Comparison of ENCODE assay signal across 8 cellular contexts in genomic region chr3:11060500-11061251, GRCh38.
DNase-seq lines count a peak whose midpoint lies in the region; ATAC-seq, FAIRE-seq and TF ChIP-seq lines count a peak whose summit lies in the region.

No MANE protein-coding gene starts in this region.

- no peak for TF ChIP-seq EP300 in K562 (IDR thresholded peaks at IDR 0.05; ENCODE audit: low read length)

- H3K9me3 ChIP-seq in Karpas-422 (ENCODE audit: low read length) (peaks cover 4% of the 10 kb centered on the region; the same call in 1 of the 2 replicates), K562 (replicated peaks; ENCODE audit: control insufficient read depth, insufficient read depth, low read depth, low read length) (peaks cover 6% of the 10 kb centered on the region), iPS-20b (ENCODE audit: insufficient read depth, low read depth, low read length) (no peaks in the 10 kb centered on the region; the same call in none of the 2 replicates), skeletal muscle tissue (ENCODE audit: control insufficient read depth in 3 of 3, low read length in 3 of 3) (no peaks in the 10 kb centered on the region)

- peak; percentile 71 to 87 (median 82) for TF ChIP-seq CTCF in K562 (IDR thresholded peaks at IDR 0.05 in 2 of 3, conservative IDR thresholded peaks at IDR 0.05 in 1 of 3; ENCODE audit: insufficient read depth in 2 of 3, low read depth in 1 of 3, low read length in 3 of 3)

- POLR2A ChIA-PET in K562 (lab: Yijun Ruan, JAX), result interaction anchor here (0.5 to 1.1 kb wide), 3 partner anchors 248 to 417 kb away, joined by 3 to 4 read pairs (median 3); no protein-coding TSS in a partner anchor

- no peaks in the 10 kb centered on the region for H3K4me1 ChIP-seq in Karpas-422 (ENCODE audit: low read length)
- peaks cover 0 to 10% of the 10 kb centered on the region in 2 experiments; a peak in 2 of 5 replicates for H3K4me1 ChIP-seq in K562 (replicated peaks in 1 of 2; ENCODE audit: control insufficient read depth in 2 of 2, insufficient read depth in 2 of 2, low read length in 2 of 2)
- no peaks in the 10 kb centered on the region for H3K4me1 ChIP-seq in iPS-20b (ENCODE audit: insufficient read depth, low read length)
- peaks cover 7 to 9% (median 8%) of the 10 kb centered on the region in 3 donors for H3K4me1 ChIP-seq in skeletal muscle tissue (ENCODE audit: control insufficient read depth in 3 of 3, insufficient read depth in 3 of 3, low read length in 3 of 3)

- peak; percentile 66 to 79 for TF ChIP-seq RAD21 in K562 (CRISPR knock-in tag; conservative IDR thresholded peaks at IDR 0.05 in 1 of 2, IDR thresholded peaks at IDR 0.05 in 1 of 2)

- H2AFZ ChIP-seq in Karpas-422 (ENCODE audit: low read length), result no peak overlapping the region
- H2AFZ ChIP-seq in K562 (ENCODE audit: low read depth, low read length), result 0 out of 2 replicates have a peak overlapping the region, but pooled peaks have one; percentile 22

- WGBS in K562 (ENCODE audit: insufficient coverage, low coverage, missing lambda C conversion rate), result 3% methylated on average over 35 of the region's 35 CpGs

- in situ Hi-C loops in G401 (cut with HindIII; ENCODE audit: low sequenced_read_pairs), result no loop called here
- in situ Hi-C loops in K562 (cut with MboI), result loop anchor here (5.0 to 10.0 kb wide), 2 partner anchors 303 to 594 kb away; no protein-coding TSS in a partner anchor

- H3K9ac ChIP-seq in Karpas-422 (ENCODE audit: low read length) (no peak overlapping the region), K562 (ENCODE audit: insufficient read depth in 1 of 2, low read depth in 2 of 2, low read length in 2 of 2) (peak overlapping the region in 1 of 2 experiments; percentile 61; a peak in 1 of 4 replicates), iPS-20b (ENCODE audit: low read depth, low read length) (no peak overlapping the region), skeletal muscle tissue (ENCODE audit: low read depth in 1 of 3, low read length in 3 of 3) (peak overlapping the region in 1 of 3 donors; percentile 50)

- TF ChIP-seq POLR2A in K562 (conservative IDR thresholded peaks at IDR 0.05), result no peak

- BruUV-seq in K562 (replicated peaks; lab: Mats Ljungman, UMichigan), result no TSS peak

- no peaks in the 10 kb centered on the region for H3K9me2 ChIP-seq in Karpas-422 (replicated peaks; ENCODE audit: insufficient read depth, low read length)

- no peaks in the 10 kb centered on the region for H3K27me3 ChIP-seq in Karpas-422 (ENCODE audit: low read length)
- peaks cover 0 to 19% of the 10 kb centered on the region in 2 experiments; a peak in 2 of 5 replicates for H3K27me3 ChIP-seq in K562 (ENCODE audit: control insufficient read depth in 2 of 2, insufficient read depth in 2 of 2, low read length in 2 of 2)
- H3K27me3 ChIP-seq in iPS-20b (ENCODE audit: insufficient read depth, low read length), result peaks cover 32% of the 10 kb centered on the region
- peaks cover 15 to 22% (median 16%) of the 10 kb centered on the region in 3 donors for H3K27me3 ChIP-seq in skeletal muscle tissue (ENCODE audit: control insufficient read depth in 3 of 3, insufficient read depth in 3 of 3, low read length in 3 of 3)

- H3K4me2 ChIP-seq in Karpas-422 (ENCODE audit: low read depth, low read length, poor library complexity, severe bottlenecking), result no peak overlapping the region
- H3K4me2 ChIP-seq in K562 (ENCODE audit: insufficient read depth, low read length), result peak overlapping the region; percentile 22

- H3K27ac ChIP-seq in Karpas-422 (ENCODE audit: low read length) (no peak overlapping the region), K562 (ENCODE audit: extremely low read depth, low read depth, low read length) (no peak overlapping the region), iPS-20b (ENCODE audit: low read length) (no peak overlapping the region), skeletal muscle tissue (ENCODE audit: low read depth, low read length) (no peak overlapping the region)

- no peak for FAIRE-seq in K562 (lab: Jason Lieb, UNC)

- H3K36me3 ChIP-seq in Karpas-422 (ENCODE audit: insufficient read depth, low read length), result no peaks in the 10 kb centered on the region
- H3K36me3 ChIP-seq in K562 (ENCODE audit: control insufficient read depth, insufficient read depth, low read length), result no peaks in the 10 kb centered on the region
- H3K36me3 ChIP-seq in iPS-20b (ENCODE audit: insufficient read depth, low read depth, low read length), result no peaks in the 10 kb centered on the region
- H3K36me3 ChIP-seq in skeletal muscle tissue (ENCODE audit: control insufficient read depth in 3 of 3, insufficient read depth in 3 of 3, low read length in 3 of 3), result no peaks in the 10 kb centered on the region

- no peaks in the 10 kb centered on the region for H3K9me1 ChIP-seq in K562 (ENCODE audit: control insufficient read depth, insufficient read depth, low read length)

- H3K4me3 ChIP-seq in Karpas-422 (ENCODE audit: low read length) (no peak overlapping the region), K562 (no peak overlapping the region), iPS-20b (ENCODE audit: low read length) (peak overlapping the region; percentile 61), skeletal muscle tissue (ENCODE audit: low read length in 3 of 3) (peak overlapping the region in 2 of 3 donors; percentile 43 to 56)

- ATAC-seq in K562 (peak; percentile 92), HG03469 (IDR thresholded peaks at IDR 0.05; ENCODE audit: unreplicated experiment) (no peak), GM21423 (IDR thresholded peaks at IDR 0.05; ENCODE audit: unreplicated experiment) (no peak)

- H4K20me1 ChIP-seq in Karpas-422 (ENCODE audit: insufficient read depth, low read depth, low read length), result no peaks in the 10 kb centered on the region
- 0 out of 2 replicates have a peak, but pooled peaks cover 8% of the 10 kb centered on the region for H4K20me1 ChIP-seq in K562 (replicated peaks; ENCODE audit: control insufficient read depth, insufficient read depth, low read length)

- CTCF ChIA-PET in K562 (lab: Yijun Ruan, JAX; ENCODE audit: low intra/inter-chr PET ratio), result interaction anchor here (1.0 to 3.7 kb wide), 3 partner anchors 115 to 591 kb away, joined by 3 to 15 read pairs (median 15); no protein-coding TSS in a partner anchor

- DNase-seq in G401 (ENCODE audit: low spot score) (peak; percentile 60), Karpas-422 (peak; percentile 74), T follicular helper cell (ENCODE audit: low read depth) (peak; percentile 5), K562 (ENCODE audit: extremely low read depth in 1 of 4, low spot score in 3 of 4) (peak; percentile 53 to 77 (median 70))

- intact Hi-C loops in K562 (cut with micrococcal nuclease), result loop anchor here (1.0 kb wide), 2 partner anchors 275 to 592 kb away; no protein-coding TSS in a partner anchor

- H3K79me2 ChIP-seq in Karpas-422 (ENCODE audit: low read length), result no peaks in the 10 kb centered on the region
- H3K79me2 ChIP-seq in K562 (ENCODE audit: control insufficient read depth, insufficient read depth, low read length), result no peaks in the 10 kb centered on the region

TF ChIP-seq in K562, 482 proteins besides CTCF, POLR2A, EP300 and RAD21 (continues in another document):
- TF ChIP-seq REST (CRISPR knock-in tag; IDR thresholded peaks at IDR 0.05; ENCODE audit: low read depth) (peak; percentile 35; the same call in 1 of the 2 replicates), ERF (CRISPR knock-in tag; IDR thresholded peaks at IDR 0.05) (0 out of 2 replicates have a peak, but pooled peaks have one; percentile 54), SMC3 (conservative IDR thresholded peaks at IDR 0.05; ENCODE audit: insufficient read depth, low read depth, low read length) (peak; percentile 62), RBM22 (IDR thresholded peaks at IDR 0.05; ENCODE audit: low read depth, low read length, poor library complexity, severe bottlenecking) (no peak), MAZ (CRISPR knock-in tag; conservative IDR thresholded peaks at IDR 0.05 in 1 of 2, IDR thresholded peaks at IDR 0.05 in 1 of 2) (0 out of 4 replicates have a peak, but pooled peaks of 1 of the 2 experiments have one; percentile 30), ZBTB17 (CRISPR knock-in tag; IDR thresholded peaks at IDR 0.05) (0 out of 2 replicates have a peak, but pooled peaks have one; percentile 41)

Comparison
In these comparisons a context has a peak if more than half of its experiments do, and no peak if none do; other contexts are left out.
1. DNase-seq: peak in every context shown above with its lines; median percentile 74 in Karpas-422; 70 in K562; 60 in G401; 5 in T follicular helper cell.
2. H3K4me3 ChIP-seq: peak in iPS-20b (single experiment) and skeletal muscle tissue (2 of 3); none in Karpas-422 (single experiment) and K562 (single experiment).